ENCODE assay signal across 12 cellular contexts in genomic region chr10:31769564-31769963, GRCh38.
A peak's percentile ranks its signal among the peaks of the same experiment; 100 is the strongest.
DNase-seq lines count a peak whose midpoint lies in the region; ATAC-seq and TF ChIP-seq lines count a peak whose summit lies in the region.
"Had no signal": no experiment of that assay in that cellular context is flagged by ENCODE, and none has a peak within 500 bp of the region (broad histone marks: within the 10 kb centered on the region; RNA-seq: fewer than 3 reads in every experiment).

No MANE protein-coding gene starts in this region.

- no peak overlapping the region for H3K4me3 ChIP-seq in brain microvascular endothelial cell (ENCODE audit: low read depth, low read length)
- H3K4me3 ChIP-seq: neural progenitor cell had no signal

- in situ Hi-C loops in Caki2 (cut with HindIII; ENCODE audit: low pct_unique_long_range_greater_than_20kb, low sequenced_read_pairs) = no loop called here
- in situ Hi-C loops in brain microvascular endothelial cell (cut with HindIII; ENCODE audit: low pct_ligation_motif_present, low sequenced_read_pairs) = no loop called here

- no peaks in the 10 kb centered on the region for H3K36me3 ChIP-seq in brain microvascular endothelial cell (replicated peaks)
- H3K36me3 ChIP-seq: neural progenitor cell had no signal

- no peaks in the 10 kb centered on the region for H3K27me3 ChIP-seq in brain microvascular endothelial cell (replicated peaks)
- H3K27me3 ChIP-seq: neural progenitor cell had no signal

- TF ChIP-seq CTCF in brain microvascular endothelial cell (IDR thresholded peaks at IDR 0.05; ENCODE audit: low read depth, low read length, missing control alignments) = no peak

- ATAC-seq in GM19397 (IDR thresholded peaks at IDR 0.05; ENCODE audit: unreplicated experiment) (no peak), HG02571 (IDR thresholded peaks at IDR 0.05; ENCODE audit: unreplicated experiment) (no peak), GM18868 (IDR thresholded peaks at IDR 0.05; ENCODE audit: unreplicated experiment) (no peak)

- H3K27ac ChIP-seq in brain microvascular endothelial cell = peak overlapping the region; percentile 95
- H3K27ac ChIP-seq: KMS-11, neural progenitor cell had no signal

- DNase-seq in Caki2 (ENCODE audit: low read depth) (peak; percentile 10), LHCN-M2 (ENCODE audit: low read depth) (peak; percentile 50), brain microvascular endothelial cell (no peak), kidney tubule cell (ENCODE audit: low spot score) (peak; percentile 76), NCI-H526 (lab: John Stamatoyannopoulos, UW) (no peak)
- DNase-seq: cerebellar nuclear complex, NCI-H1417 treated with DMSO at 0.1 percent for 48 hours had no signal

Comparison
In these comparisons a context has a peak if more than half of its experiments do, and no peak if none do; other contexts are left out.
1. DNase-seq: peak in Caki2 (single experiment), LHCN-M2 (single experiment) and kidney tubule cell (single experiment); none in brain microvascular endothelial cell (single experiment) and NCI-H526 (0 of 2).